9 cellular contexts compared by ENCODE assay signal in the genomic region with DNA sequence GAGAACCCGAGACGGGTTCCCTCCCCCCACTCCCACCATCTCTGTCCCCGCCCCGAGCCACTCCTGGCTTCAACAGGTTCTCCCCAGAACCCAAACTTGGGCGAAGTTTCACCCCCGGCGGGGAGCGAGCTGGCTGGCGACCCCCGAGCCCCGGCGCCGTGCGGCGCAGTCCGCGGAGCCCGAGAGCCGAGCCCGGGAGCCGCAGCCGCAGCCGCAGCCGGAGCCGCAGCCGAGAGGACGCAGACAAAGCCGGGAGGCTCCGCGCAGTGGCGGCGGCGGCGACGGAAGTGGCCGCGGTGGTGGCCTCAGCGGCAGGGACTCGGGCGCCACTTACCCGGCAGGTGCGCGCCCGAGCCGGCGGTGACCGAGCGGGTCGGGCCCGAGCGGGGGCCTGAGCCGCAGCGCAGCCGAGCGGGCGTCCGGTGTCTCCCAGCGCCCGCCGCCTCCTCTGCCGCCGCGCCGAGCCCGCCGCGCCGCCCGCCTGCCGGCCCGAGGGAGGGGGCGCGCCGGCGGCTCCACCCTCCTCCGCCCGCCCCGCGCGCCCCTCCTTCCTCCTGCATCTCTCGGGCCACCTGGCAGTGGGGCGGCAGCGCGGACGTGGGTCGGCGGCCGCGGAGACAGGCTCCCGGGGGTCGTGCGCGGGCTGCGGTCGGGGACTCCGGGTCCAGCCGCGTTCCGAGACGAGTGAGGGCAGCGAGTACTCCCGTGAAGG. TPM values are rescaled to one million over a fixed set of nuclear protein-coding genes. Genes with fewer than 3 reads are reported as not detected.
DNase-seq lines count a peak whose midpoint lies in the region; ATAC-seq and TF ChIP-seq lines count a peak whose summit lies in the region.
"Had no signal": no experiment of that assay in that cellular context is flagged by ENCODE, and none has a peak within 500 bp of the region (broad histone marks: within the 10 kb centered on the region; RNA-seq: fewer than 3 reads in every experiment).

A gene with protein sequence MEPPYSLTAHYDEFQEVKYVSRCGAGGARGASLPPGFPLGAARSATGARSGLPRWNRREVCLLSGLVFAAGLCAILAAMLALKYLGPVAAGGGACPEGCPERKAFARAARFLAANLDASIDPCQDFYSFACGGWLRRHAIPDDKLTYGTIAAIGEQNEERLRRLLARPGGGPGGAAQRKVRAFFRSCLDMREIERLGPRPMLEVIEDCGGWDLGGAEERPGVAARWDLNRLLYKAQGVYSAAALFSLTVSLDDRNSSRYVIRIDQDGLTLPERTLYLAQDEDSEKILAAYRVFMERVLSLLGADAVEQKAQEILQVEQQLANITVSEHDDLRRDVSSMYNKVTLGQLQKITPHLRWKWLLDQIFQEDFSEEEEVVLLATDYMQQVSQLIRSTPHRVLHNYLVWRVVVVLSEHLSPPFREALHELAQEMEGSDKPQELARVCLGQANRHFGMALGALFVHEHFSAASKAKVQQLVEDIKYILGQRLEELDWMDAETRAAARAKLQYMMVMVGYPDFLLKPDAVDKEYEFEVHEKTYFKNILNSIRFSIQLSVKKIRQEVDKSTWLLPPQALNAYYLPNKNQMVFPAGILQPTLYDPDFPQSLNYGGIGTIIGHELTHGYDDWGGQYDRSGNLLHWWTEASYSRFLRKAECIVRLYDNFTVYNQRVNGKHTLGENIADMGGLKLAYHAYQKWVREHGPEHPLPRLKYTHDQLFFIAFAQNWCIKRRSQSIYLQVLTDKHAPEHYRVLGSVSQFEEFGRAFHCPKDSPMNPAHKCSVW (minus strand): TSS at position 450 of the 712 bp plus-strand sequence. CDS start 1,181 bp downstream, outside the sequence.

- H2BK120ac ChIP-seq in neuronal stem cell (ENCODE audit: low read depth, low read length) = peak within 1 kb of the TSS; percentile 95

- H2BK15ac ChIP-seq in neuronal stem cell (ENCODE audit: low read length) = no peak within 1 kb of the TSS

- peaks cover 40% of the 10 kb centered on the region for H3K27me3 Mint-ChIP-seq in chondrocyte (ENCODE audit: low read depth)

- H3K4me1 ChIP-seq in HUES64 (ENCODE audit: insufficient read depth, low read length) = peaks cover 11% of the 10 kb centered on the region
- peaks cover 0 to 12% of the 10 kb centered on the region in 2 donors for H3K4me1 ChIP-seq in neuronal stem cell (ENCODE audit: control insufficient read depth in 2 of 2, insufficient read depth in 1 of 2, low read depth in 1 of 2, low read length in 2 of 2)

- H3K4me3 ChIP-seq in HUES64 (ENCODE audit: low read length) (peak within 1 kb of the TSS; percentile 47), neuronal stem cell (ENCODE audit: low read length in 2 of 2) (peak within 1 kb of the TSS; percentile 24 to 78)

- H3K4me2 ChIP-seq in neuronal stem cell (ENCODE audit: insufficient read depth, low read length, poor library complexity, severe bottlenecking) = peak within 1 kb of the TSS; percentile 83

- CTCF ChIA-PET in RWPE1 (lab: Yijun Ruan, JAX) = no interaction called here

- H3K27ac ChIP-seq in HUES64 (ENCODE audit: low read depth, low read length) (no peak within 1 kb of the TSS), neuronal stem cell (replicated peaks; ENCODE audit: low read length) (no peak within 1 kb of the TSS), RWPE1 (no peak within 1 kb of the TSS)

- H3K4ac ChIP-seq in neuronal stem cell (ENCODE audit: low read length) = no peak within 1 kb of the TSS

- H3K9ac ChIP-seq in HUES64 (ENCODE audit: low read depth, low read length) = no peak within 1 kb of the TSS
- H3K9ac ChIP-seq in neuronal stem cell (ENCODE audit: low read depth, low read length, poor library complexity) = peak within 1 kb of the TSS; percentile 76

- H3K4me1 Mint-ChIP-seq in chondrocyte (ENCODE audit: low read depth) = peaks cover 7% of the 10 kb centered on the region

- peak within 1 kb of the TSS; percentile 87 for H2AFZ ChIP-seq in neuronal stem cell (ENCODE audit: low read length)

- H3K9me3 Mint-ChIP-seq in chondrocyte (ENCODE audit: low read depth) = no peaks in the 10 kb centered on the region
- H3K9me3 Mint-ChIP-seq: IgD-negative memory B cell had no signal

- H3K14ac ChIP-seq in neuronal stem cell (ENCODE audit: low read length) = peak within 1 kb of the TSS; percentile 56

- peak within 1 kb of the TSS; percentile 71 for H3K23ac ChIP-seq in neuronal stem cell (ENCODE audit: low read depth, low read length, poor library complexity)

- WGBS in HUES64 = 1% methylated on average over 102 of the region's 102 CpGs
- no CpG with 5 or more reads among the region's 102 CpGs for WGBS in neuronal stem cell (ENCODE audit: extremely low coverage in 2 of 2, insufficient read length in 2 of 2, insufficient replicate concordance in 1 of 2), 2 donors

- DNase-seq in COLO668 (lab: John Stamatoyannopoulos, UW; ENCODE audit: unreplicated experiment) = peak; percentile 65
- DNase-seq in chondrocyte (ENCODE audit: low spot score) = peak; percentile 83
- DNase-seq in neuronal stem cell (ENCODE audit: low spot score) = no peak
- DNase-seq in RWPE1 (ENCODE audit: low spot score) = no peak
- DNase-seq in T-helper 1 cell = no peak

- H3K27me3 ChIP-seq in HUES64 (ENCODE audit: insufficient read depth, low read length) (peaks cover 74% of the 10 kb centered on the region), neuronal stem cell (ENCODE audit: control insufficient read depth in 3 of 3, insufficient read depth in 3 of 3, low read depth in 1 of 3, low read length in 3 of 3) (peaks cover 26 to 98% (median 47%) of the 10 kb centered on the region in 3 experiments)

- ATAC-seq in GM18502 (IDR thresholded peaks at IDR 0.05; ENCODE audit: poor library complexity, unreplicated experiment) (no peak), HG03095 (IDR thresholded peaks at IDR 0.05; ENCODE audit: unreplicated experiment) (no peak)

- H3K79me1 ChIP-seq in neuronal stem cell (ENCODE audit: low read depth, low read length) = peaks cover 8% of the 10 kb centered on the region

- H3K36me3 ChIP-seq in HUES64 (ENCODE audit: insufficient read depth, low read length) (no peaks in the 10 kb centered on the region), neuronal stem cell (replicated peaks in 1 of 2; ENCODE audit: control insufficient read depth in 2 of 2, insufficient read depth in 2 of 2, low read length in 2 of 2) (peaks cover 0 to 2% of the 10 kb centered on the region in 2 donors)

- H3K27ac Mint-ChIP-seq in chondrocyte (ENCODE audit: unreplicated experiment) = no peak within 1 kb of the TSS
- H3K27ac Mint-ChIP-seq: IgD-negative memory B cell had no signal

- peak within 1 kb of the TSS; percentile 44 for H3K4me3 Mint-ChIP-seq in chondrocyte (ENCODE audit: unreplicated experiment)

- POLR2A ChIA-PET in RWPE1 (lab: Yijun Ruan, JAX; ENCODE audit: low non-redundant PET) = no interaction called here

- no peak within 1 kb of the TSS for H4K91ac ChIP-seq in neuronal stem cell (ENCODE audit: low read depth, low read length, poor library complexity)

- H3K9me3 ChIP-seq in HUES64 (ENCODE audit: insufficient read depth, low read depth, low read length) (no peaks in the 10 kb centered on the region), neuronal stem cell (replicated peaks in 1 of 2; ENCODE audit: control insufficient read depth in 2 of 2, insufficient read depth in 1 of 2, low read depth in 1 of 2, low read length in 2 of 2) (peaks cover 0 to 7% of the 10 kb centered on the region in 2 donors)

- peak within 1 kb of the TSS; percentile 96 for H3K18ac ChIP-seq in neuronal stem cell (ENCODE audit: low read length)

- peak within 1 kb of the TSS; percentile 91 for H2AK5ac ChIP-seq in neuronal stem cell (ENCODE audit: low read depth, low read length)

- H2BK12ac ChIP-seq in neuronal stem cell (ENCODE audit: low read length) = peak within 1 kb of the TSS; percentile 82

- H2BK5ac ChIP-seq in neuronal stem cell (ENCODE audit: low read length) = no peak within 1 kb of the TSS

- TF ChIP-seq CTCF in chondrocyte (IDR thresholded peaks at IDR 0.05) (no peak), RWPE1 (conservative IDR thresholded peaks at IDR 0.05; ENCODE audit: low read depth) (no peak)

- peak within 1 kb of the TSS; percentile 9 for H4K8ac ChIP-seq in neuronal stem cell (ENCODE audit: low read depth, low read length)

- H3K36me3 Mint-ChIP-seq in chondrocyte (ENCODE audit: low read depth) = no peaks in the 10 kb centered on the region

RNA-seq across cellular contexts. Expression of the gene that starts here (rescaled TPM):
- 1.9 TPM for polyA plus RNA-seq in HUES64 (2013, experiment 1 of 2)
- polyA plus RNA-seq in HUES64 (2013, experiment 2 of 2) = 3.4 TPM
- 0.12 to 0.53 TPM in 2 of 3 replicates, not detected in the other for total RNA-seq in chondrocyte
- polyA plus RNA-seq in neuronal stem cell (2013, experiment 1 of 2) = 8.2 TPM
- polyA plus RNA-seq in neuronal stem cell (2013, experiment 2 of 2) = 7.9 TPM
- polyA plus RNA-seq: IgD-negative memory B cell had no signal

Comparison
In these comparisons a context has a peak if more than half of its experiments do, and no peak if none do; other contexts are left out.
1. Peak in DNase-seq in chondrocyte; RNA of the gene not detected or under 1 TPM.